In genomic region chr1:163071381-163072255, GRCh38 we compare ENCODE assay signal across 1 cellular context.
TF ChIP-seq lines count a peak whose summit lies in the region.

No MANE protein-coding gene starts in this region.

TF ChIP-seq in SK-N-SH, 30 proteins besides CTCF, POLR2A, EP300 and RAD21 (continued from another document):
- TF ChIP-seq ZBTB33 (IDR thresholded peaks at IDR 0.05; ENCODE audit: borderline replicate concordance, low read depth) (no peak), ELF1 (IDR thresholded peaks at IDR 0.05) (no peak), SMC3 (IDR thresholded peaks at IDR 0.05; ENCODE audit: low read depth, low read length) (peak; percentile 88), MAX (IDR thresholded peaks at IDR 0.05; ENCODE audit: low read depth) (peak; percentile 74), SIN3A (IDR thresholded peaks at IDR 0.05; ENCODE audit: borderline replicate concordance, low read depth, low read length) (no peak), USF1 (IDR thresholded peaks at IDR 0.05; ENCODE audit: borderline replicate concordance, low read depth) (no peak)
